In the genomic region with DNA sequence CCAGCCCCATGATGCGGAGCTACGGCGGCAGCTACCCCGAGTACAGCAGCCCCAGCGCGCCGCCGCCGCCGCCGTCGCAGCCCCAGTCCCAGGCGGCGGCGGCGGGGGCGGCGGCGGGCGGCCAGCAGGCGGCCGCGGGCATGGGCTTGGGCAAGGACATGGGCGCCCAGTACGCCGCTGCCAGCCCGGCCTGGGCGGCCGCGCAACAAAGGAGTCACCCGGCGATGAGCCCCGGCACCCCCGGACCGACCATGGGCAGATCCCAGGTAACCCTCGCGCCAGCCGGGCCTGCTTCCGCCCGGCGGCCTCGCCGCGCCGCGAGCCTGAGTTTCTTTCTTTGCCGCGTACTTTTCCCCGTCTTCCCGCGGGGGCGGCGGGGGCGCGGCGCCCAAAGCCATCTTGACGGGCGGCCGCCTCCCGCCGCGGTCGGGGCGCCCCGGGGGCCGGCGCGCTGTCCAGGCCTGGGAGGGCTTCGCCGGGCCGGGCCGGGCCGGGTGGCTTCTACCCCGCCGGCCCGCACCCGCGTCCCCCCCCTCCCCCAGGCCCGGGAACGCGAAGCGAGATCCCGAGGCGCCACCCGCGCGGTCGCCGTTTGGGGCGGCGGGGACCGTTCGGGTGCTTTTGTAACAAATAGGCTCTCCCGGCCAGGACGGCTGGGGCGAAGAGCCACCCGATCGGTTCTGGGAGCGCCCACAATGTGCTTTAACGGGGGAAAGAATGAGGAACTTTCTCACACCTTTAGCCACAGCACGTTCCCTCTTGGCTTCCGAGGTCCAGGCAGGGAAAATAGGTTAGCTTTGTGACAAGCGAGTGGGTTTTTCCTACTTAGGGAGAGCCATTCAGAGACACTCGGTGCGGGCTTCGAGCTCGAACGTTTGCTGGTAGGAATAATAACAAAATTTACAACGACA, we compare ENCODE assay signal across 8 cellular contexts. TPM values are rescaled to one million over a fixed set of nuclear protein-coding genes. Genes with fewer than 3 reads are reported as not detected.
DNase-seq lines count a peak whose midpoint lies in the region; ATAC-seq and TF ChIP-seq lines count a peak whose summit lies in the region.

No MANE protein-coding gene starts in this region.

- peak; percentile 19 to 37 for DNase-seq in Kasumi-1 (lab: John Stamatoyannopoulos, UW)
- peak; percentile 70 for DNase-seq in activated CD4-positive, CD25-positive, alpha-beta regulatory T cell treated with anti-CD3 and anti-CD28 coated beads, Interleukin-2, amount 50 U/mL, for 72 hours
- DNase-seq in colonic mucosa = peak; percentile 54
- DNase-seq in lower lobe of right lung = peak; percentile 68
- DNase-seq in stimulated activated CD4-positive, alpha-beta T cell treated with anti-CD3 and anti-CD28 coated beads, TNF-alpha, amount 100 ng/mL, for 24 hours (ENCODE audit: low read depth in 3 of 3) = peak; percentile 31 to 57 (median 32)

- intact Hi-C loops in colonic mucosa (cut with DNase I) = no loop called here
- intact Hi-C loops in lower lobe of right lung (cut with DNase I) = loop anchor here (10.0 kb wide), 1 partner anchor 235 kb away; no protein-coding TSS in a partner anchor

- H3K36me3 ChIP-seq in colonic mucosa (no peaks in the 10 kb centered on the region), lower lobe of right lung (no peaks in the 10 kb centered on the region)

- peak overlapping the region; percentile 72 to 95 for H3K9ac ChIP-seq in colonic mucosa (ENCODE audit: low read depth in 2 of 2, low read length in 2 of 2)

- H3K4me1 ChIP-seq in colonic mucosa = peaks cover 8% of the 10 kb centered on the region
- H3K4me1 ChIP-seq in lower lobe of right lung = peaks cover 59% of the 10 kb centered on the region

- peak overlapping the region; percentile 69 for H3K4me3 ChIP-seq in colonic mucosa
- H3K4me3 ChIP-seq in lower lobe of right lung = peak overlapping the region; percentile 71

- H3K27ac ChIP-seq in colonic mucosa (peak overlapping the region; percentile 88), lower lobe of right lung (peak overlapping the region; percentile 92)

- TF ChIP-seq CTCF in colonic mucosa (IDR thresholded peaks at IDR 0.05) (no peak), lower lobe of right lung (IDR thresholded peaks at IDR 0.05) (no peak)

- H3K27me3 ChIP-seq in colonic mucosa (no peaks in the 10 kb centered on the region), lower lobe of right lung (ENCODE audit: low read depth) (no peaks in the 10 kb centered on the region)

- ATAC-seq in lower lobe of right lung (peak; percentile 47 to 49), GM19023 (IDR thresholded peaks at IDR 0.05; ENCODE audit: unreplicated experiment) (no peak), GM19328 (IDR thresholded peaks at IDR 0.05; ENCODE audit: unreplicated experiment) (no peak)

- no peaks in the 10 kb centered on the region for H3K9me3 ChIP-seq in colonic mucosa
- H3K9me3 ChIP-seq in lower lobe of right lung = no peaks in the 10 kb centered on the region

- peak; percentile 44 for TF ChIP-seq POLR2A in GM15510 (IDR thresholded peaks at IDR 0.05; ENCODE audit: borderline replicate concordance, extremely low read depth, insufficient read length)

RNA-seq across cellular contexts. Expression of a gene that starts 2.3 kb away (rescaled TPM):
- total RNA-seq in colonic mucosa = 10 to 100 TPM; 61.3 to 71.5 TPM
- total RNA-seq in lower lobe of right lung = 95.5 TPM

Comparison
In these comparisons a context has a peak if more than half of its experiments do, and no peak if none do; other contexts are left out.
1. ATAC-seq: peak in lower lobe of right lung (2 of 2); none in GM19023 (single experiment) and GM19328 (single experiment).
2. Peak in every context shown above with its lines, with median percentiles within 50 percentile points of each other: DNase-seq.